ENCODE assay signal across 8 cellular contexts in the genomic region with DNA sequence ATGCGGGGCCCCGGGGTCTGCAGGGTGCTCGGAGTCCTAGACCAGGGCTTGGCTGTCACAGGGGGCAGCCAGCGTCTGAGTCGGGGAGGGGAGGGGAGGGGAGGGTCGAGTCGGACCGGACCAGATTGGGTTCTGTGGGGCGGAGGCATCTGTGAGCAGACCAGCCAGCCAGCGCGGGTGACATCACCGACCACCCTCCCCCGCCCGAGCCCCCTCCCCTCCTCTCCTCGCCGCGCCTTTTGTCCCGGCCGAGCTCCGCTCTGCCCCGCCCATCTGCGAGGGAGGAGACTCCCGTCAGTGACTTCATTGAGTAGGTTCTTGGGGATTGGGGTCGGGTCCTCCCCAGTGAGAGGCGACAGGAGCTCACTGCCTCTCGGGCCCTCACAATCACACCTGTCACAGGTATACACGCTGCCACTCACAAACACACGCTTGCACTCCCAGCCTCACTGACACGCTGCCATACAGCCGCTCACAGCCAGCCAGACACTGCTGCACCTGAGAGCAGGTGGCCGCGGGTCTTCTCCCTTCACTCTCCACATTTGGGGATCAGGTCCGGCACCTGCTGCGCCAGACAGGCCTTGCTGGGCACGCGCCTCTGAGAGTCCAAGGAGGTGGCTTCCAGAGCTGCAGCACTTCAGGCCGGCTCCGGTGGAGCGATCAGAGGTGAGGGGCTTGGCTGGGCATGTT. TPM values are rescaled to one million over a fixed set of nuclear protein-coding genes. Genes with fewer than 3 reads are reported as not detected.
DNase-seq lines count a peak whose midpoint lies in the region; ATAC-seq and TF ChIP-seq lines count a peak whose summit lies in the region.

No MANE protein-coding gene starts in this region.

- no peak for TF ChIP-seq EP300 in stomach (IDR thresholded peaks at IDR 0.05)

- H4K20me1 ChIP-seq in MM.1S (ENCODE audit: insufficient read depth, low read length), result no peaks in the 10 kb centered on the region

- H3K4me1 ChIP-seq in MM.1S (ENCODE audit: low read length), result no peaks in the 10 kb centered on the region
- peaks cover 22% of the 10 kb centered on the region for H3K4me1 ChIP-seq in endodermal cell (ENCODE audit: control insufficient read depth, insufficient read depth, low read length)
- H3K4me1 ChIP-seq in stomach, result peaks cover 41 to 78% (median 59%) of the 10 kb centered on the region in 4 donors

- H3K27me3 Mint-ChIP-seq in endodermal cell (ENCODE audit: insufficient read depth), result peaks cover 2% of the 10 kb centered on the region

- H3K4me3 ChIP-seq in MM.1S (ENCODE audit: low read length) (peak overlapping the region; percentile 79), endodermal cell (ENCODE audit: low read length) (peak overlapping the region; percentile 88), stomach (peak overlapping the region; percentile 64 to 93 (median 78))

- WGBS in endodermal cell (ENCODE audit: insufficient coverage in 1 of 2, insufficient read length in 1 of 2), 2 experiments, result 2 to 3% methylated on average over 13 to 39 of the region's 39 CpGs
- WGBS in stomach, 5 donors, result 5 to 24% (median 6%) methylated on average over 14 to 39 of the region's 39 CpGs

- peak overlapping the region; percentile 96 for H3K27ac Mint-ChIP-seq in endodermal cell

- peaks cover 9% of the 10 kb centered on the region; the same call in 1 of the 2 replicates for H3F3A ChIP-seq in MM.1S (ENCODE audit: insufficient read depth, low read length)

- TF ChIP-seq CTCF in MM.1S (IDR thresholded peaks at IDR 0.05; ENCODE audit: low read length), result no peak
- TF ChIP-seq CTCF in endodermal cell (conservative IDR thresholded peaks at IDR 0.05), result no peak
- TF ChIP-seq CTCF in stomach (IDR thresholded peaks at IDR 0.05), result peak in 1 of 7 experiments; percentile 5

- no peaks in the 10 kb centered on the region for H3K9me3 ChIP-seq in MM.1S (replicated peaks; ENCODE audit: insufficient read depth, low read length)
- no peaks in the 10 kb centered on the region for H3K9me3 ChIP-seq in endodermal cell (ENCODE audit: control insufficient read depth, low read length)
- H3K9me3 ChIP-seq in stomach, result no peaks in the 10 kb centered on the region

- H3K27me3 ChIP-seq in MM.1S (replicated peaks; ENCODE audit: insufficient read depth, low read length) (0 out of 2 replicates have a peak, but pooled peaks cover 4% of the 10 kb centered on the region), endodermal cell (ENCODE audit: control insufficient read depth, insufficient read depth, low read length, poor library complexity, severe bottlenecking) (no peaks in the 10 kb centered on the region), stomach (no peaks in the 10 kb centered on the region)

- H3K27ac ChIP-seq in MM.1S (ENCODE audit: low read length) (no peak overlapping the region), endodermal cell (ENCODE audit: low read depth, low read length) (peak overlapping the region; percentile 97), stomach (peak overlapping the region; percentile 87 to 99 (median 91))

- no peaks in the 10 kb centered on the region for H3K9me2 ChIP-seq in MM.1S (replicated peaks; ENCODE audit: insufficient read depth, low read length)

- no peaks in the 10 kb centered on the region for H3K79me2 ChIP-seq in MM.1S (ENCODE audit: low read length)

- peaks cover 4% of the 10 kb centered on the region for H3K36me3 Mint-ChIP-seq in endodermal cell (ENCODE audit: low read depth)

- DNase-seq in ELR (ENCODE audit: low read depth), result peak; percentile 64
- peak; percentile 43 for DNase-seq in MM.1S
- peak; percentile 29 for DNase-seq in activated CD4-positive, alpha-beta T cell treated with anti-CD3 and anti-CD28 coated beads, Interleukin-2, amount 50 U/mL, for 1 hour
- DNase-seq in endodermal cell, result peak; percentile 94
- peak; percentile 94 for DNase-seq in mesenteric fat pad (ENCODE audit: low spot score)
- peak; percentile 52 for DNase-seq in stomach

- intact Hi-C loops in stomach (cut with DNase I; ENCODE audit: low total_unique reads), result no loop called here

- peak overlapping the region; percentile 95 for H2AFZ ChIP-seq in MM.1S (ENCODE audit: low read length)

- no peak for TF ChIP-seq POLR2A in stomach (IDR thresholded peaks at IDR 0.05)

- peak overlapping the region; percentile 95 for H3K4me2 ChIP-seq in MM.1S (ENCODE audit: low read depth, low read length)

- H3K4me1 Mint-ChIP-seq in endodermal cell, result peaks cover 42% of the 10 kb centered on the region

- H3K9ac ChIP-seq in MM.1S (ENCODE audit: low read length) (peak overlapping the region; percentile 57; the same call in 1 of the 2 replicates), endodermal cell (ENCODE audit: extremely low read depth, low read length, poor library complexity, severe bottlenecking) (peak overlapping the region; percentile 85)

- no peak for ATAC-seq in HG02852 (IDR thresholded peaks at IDR 0.05; ENCODE audit: unreplicated experiment)
- ATAC-seq in GM18858 (IDR thresholded peaks at IDR 0.05; ENCODE audit: unreplicated experiment), result no peak

- peak overlapping the region; percentile 73 for H3K4me3 Mint-ChIP-seq in endodermal cell

- no peaks in the 10 kb centered on the region for H3K9me3 Mint-ChIP-seq in endodermal cell

- H3K36me3 ChIP-seq in MM.1S (replicated peaks; ENCODE audit: insufficient read depth, low read length) (no peaks in the 10 kb centered on the region), endodermal cell (ENCODE audit: control insufficient read depth, insufficient read depth, low read length) (peaks cover 16% of the 10 kb centered on the region), stomach (no peaks in the 10 kb centered on the region)

RNA-seq across cellular contexts. Expression of gene DNAJB5, which starts 0.5 kb away (rescaled TPM):
- total RNA-seq in endodermal cell, result 10 to 100 TPM; 19.8 to 40.1 TPM
- polyA plus RNA-seq in endodermal cell (2013, experiment 1 of 2), result 48.8 TPM
- polyA plus RNA-seq in endodermal cell (2013, experiment 2 of 2), result 49.6 TPM
- total RNA-seq in mesenteric fat pad, result 8.0 TPM
- total RNA-seq in stomach, result 10 to 100 TPM in 3 of 5 donors, 1 to 10 TPM in 2; 1.2 to 79.0 (median 24.0) TPM
- polyA plus RNA-seq in stomach, result 10 to 100 TPM in 1 of 3 donors, 1 to 10 TPM in 2; 7.6 to 35.8 (median 7.7) TPM

RNA-seq across cellular contexts. Expression of gene PHF24, which starts 32.0 kb away (rescaled TPM):
- total RNA-seq in endodermal cell, result 1 to 10 TPM; 1.9 to 2.7 TPM
- 1.0 TPM for polyA plus RNA-seq in endodermal cell (2013, experiment 1 of 2)
- polyA plus RNA-seq in endodermal cell (2013, experiment 2 of 2), result 0.66 TPM
- total RNA-seq in mesenteric fat pad, result 0.39 TPM
- under 1 TPM in 1 of 5 donors, not detected in 4; 0.92 TPM for total RNA-seq in stomach
- under 1 TPM in 2 of 3 donors, not detected in 1; 0.05 to 0.06 TPM for polyA plus RNA-seq in stomach

Comparison
In these comparisons a context has a peak if more than half of its experiments do, and no peak if none do; other contexts are left out.
1. DNase-seq: peak in every context shown above with its lines; median percentile 94 in endodermal cell; 94 in mesenteric fat pad; 64 in ELR; 52 in stomach; 43 in MM.1S; 29 in activated CD4-positive, alpha-beta T cell treated with anti-CD3 and anti-CD28 coated beads, Interleukin-2, amount 50 U/mL, for 1 hour.